10 cellular contexts compared by ENCODE assay signal in genomic region chrX:85327060-85327333, GRCh38. TPM values are rescaled to one million over a fixed set of nuclear protein-coding genes. Genes with fewer than 3 reads are reported as not detected.
"Had no signal": no experiment of that assay in that cellular context is flagged by ENCODE, and none has a peak within 500 bp of the region (broad histone marks: within the 10 kb centered on the region; RNA-seq: fewer than 3 reads in every experiment).

No MANE protein-coding gene starts in this region.

- H3K9ac ChIP-seq: KMS-11 had no signal

- H3K27ac ChIP-seq: HL-60, KMS-11 had no signal

- H3K4me3 ChIP-seq: GM23338, HAP-1 had no signal

- H3K4me1 Mint-ChIP-seq: GM23338 had no signal

- H3K4me1 ChIP-seq: HAP-1 had no signal

- ATAC-seq: GM23338, HCT116, HepG2 had no signal

- H3K4me3 Mint-ChIP-seq: GM23338, HFFc6, IgD-negative memory B cell had no signal

- DNase-seq: HFFc6, KBM-7 had no signal

- H3K4me2 ChIP-seq: GM23338, KMS-11 had no signal

- H3K36me3 ChIP-seq: HAP-1 had no signal

- H3K27ac Mint-ChIP-seq: GM23338, HFFc6, IgD-negative memory B cell had no signal

- H2AFZ ChIP-seq: GM23338 had no signal

- H3K9me3 Mint-ChIP-seq: GM23338 had no signal

- H3K27me3 Mint-ChIP-seq: IgD-negative memory B cell had no signal

- H3K36me3 Mint-ChIP-seq: IgD-negative memory B cell had no signal

RNA-seq across cellular contexts. Expression of gene POF1B, which starts 52.5 kb away (rescaled TPM):
- total RNA-seq: H1, HepG2, HFFc6 had no signal
- polyA plus RNA-seq: H1, HepG2 had no signal
